In genomic region chr22:25404556-25404922, GRCh38 we compare ENCODE assay signal across 8 cellular contexts.
DNase-seq lines count a peak whose midpoint lies in the region; ATAC-seq and TF ChIP-seq lines count a peak whose summit lies in the region.

No MANE protein-coding gene starts in this region.

- H3K9me3 ChIP-seq in T-helper 17 cell (ENCODE audit: control insufficient read depth, low read length, poor library complexity, severe bottlenecking) (no peaks in the 10 kb centered on the region), trophoblast cell (ENCODE audit: insufficient read depth, low read depth, low read length) (no peaks in the 10 kb centered on the region)

- H3K4ac ChIP-seq in trophoblast cell (ENCODE audit: low read depth, low read length) = no peak overlapping the region

- H3K27me3 Mint-ChIP-seq in T-helper 17 cell = no peaks in the 10 kb centered on the region

- H3K79me1 ChIP-seq in trophoblast cell (ENCODE audit: low read length) = peaks cover 2% of the 10 kb centered on the region

- no peaks in the 10 kb centered on the region for H3K36me3 ChIP-seq in trophoblast cell (ENCODE audit: control insufficient read depth in 1 of 2, insufficient read depth in 2 of 2, low read length in 2 of 2)

- no peak overlapping the region for H2BK120ac ChIP-seq in trophoblast cell (ENCODE audit: insufficient read depth, low read length, poor library complexity)

- DNase-seq in stimulated activated CD4-positive, alpha-beta T cell treated with anti-CD3 and anti-CD28 coated beads, Interleukin-15, amount 100 ng/mL, for 24 hours = peak; percentile 21
- no peak for DNase-seq in stimulated activated CD4-positive, alpha-beta T cell treated with anti-CD3 and anti-CD28 coated beads, Interleukin-4, amount 100 ng/mL, for 24 hours
- DNase-seq in T-helper 17 cell = no peak
- DNase-seq in fibroblast of the aortic adventitia (ENCODE audit: low read depth) = no peak
- peak in 1 of 2 donors; percentile 49 for DNase-seq in trophoblast cell
- DNase-seq in NCI-H2107 (lab: John Stamatoyannopoulos, UW) = no peak
- no peak for DNase-seq in NCI-H446 treated with DMSO at 0.1 percent for 48 hours (lab: John Stamatoyannopoulos, UW)
- no peak for DNase-seq in NCI-H446 (lab: John Stamatoyannopoulos, UW)

- H3K27ac ChIP-seq in trophoblast cell (ENCODE audit: low read depth, low read length) = no peak overlapping the region

- H3K23ac ChIP-seq in trophoblast cell (ENCODE audit: low read length) = no peak overlapping the region

- no peak overlapping the region for H2BK12ac ChIP-seq in trophoblast cell (ENCODE audit: low read length)

- no peak overlapping the region for H3K9ac ChIP-seq in trophoblast cell (ENCODE audit: low read length)

- peaks cover 27% of the 10 kb centered on the region for H3K4me1 Mint-ChIP-seq in T-helper 17 cell

- H3K14ac ChIP-seq in trophoblast cell (ENCODE audit: low read length) = peak overlapping the region; percentile 21

- H3K4me3 Mint-ChIP-seq in T-helper 17 cell = peak overlapping the region; percentile 89

- H3K4me2 ChIP-seq in trophoblast cell (ENCODE audit: low read length) = peak overlapping the region; percentile 77

- no peak overlapping the region for H2BK5ac ChIP-seq in trophoblast cell (ENCODE audit: low read depth, low read length, poor library complexity)

- H2AK5ac ChIP-seq in trophoblast cell (ENCODE audit: low read length) = no peak overlapping the region

- no CpG with 5 or more reads among the region's 35 CpGs for WGBS in trophoblast cell (ENCODE audit: extremely low coverage, insufficient coverage, insufficient read length)

- peaks cover 3% of the 10 kb centered on the region for H3K79me2 ChIP-seq in trophoblast cell (ENCODE audit: control insufficient read depth, insufficient read depth, low read length, poor library complexity)

- TF ChIP-seq CTCF in fibroblast of the aortic adventitia (IDR thresholded peaks at IDR 0.05; ENCODE audit: insufficient read depth, low read length) = no peak

- ATAC-seq in T-helper 17 cell = no peak

- H4K91ac ChIP-seq in trophoblast cell (ENCODE audit: low read depth, low read length) = peak overlapping the region; percentile 13

- peak overlapping the region; percentile 79 for H2AFZ ChIP-seq in trophoblast cell (ENCODE audit: insufficient read depth, low read length, poor library complexity)

- H3K36me3 Mint-ChIP-seq in T-helper 17 cell (ENCODE audit: low read depth) = no peaks in the 10 kb centered on the region

- H3K27me3 ChIP-seq in trophoblast cell (ENCODE audit: insufficient read depth, low read length) = no peaks in the 10 kb centered on the region

- peak overlapping the region; percentile 75 for H3K4me3 ChIP-seq in fibroblast of the aortic adventitia (ENCODE audit: low read depth, low read length)
- peak overlapping the region; percentile 88 for H3K4me3 ChIP-seq in trophoblast cell (ENCODE audit: low read depth, low read length)

- H4K12ac ChIP-seq in trophoblast cell (ENCODE audit: low read depth, low read length) = no peak overlapping the region

- H4K8ac ChIP-seq in trophoblast cell (ENCODE audit: low read depth, low read length) = peak overlapping the region; percentile 57

- no peak overlapping the region for H3K27ac Mint-ChIP-seq in T-helper 17 cell

- peak overlapping the region; percentile 33 for H3K18ac ChIP-seq in trophoblast cell (ENCODE audit: low read length)

- peaks cover 3 to 17% of the 10 kb centered on the region in 2 experiments for H3K4me1 ChIP-seq in trophoblast cell (ENCODE audit: control insufficient read depth in 1 of 2, insufficient read depth in 2 of 2, low read length in 2 of 2)
